In genomic region chr11:45795379-45795778, GRCh38 we compare ENCODE assay signal across 1 cellular context.
TF ChIP-seq lines count a peak whose summit lies in the region.

No MANE protein-coding gene starts in this region.

TF ChIP-seq in HepG2, 621 proteins besides CTCF, POLR2A, EP300 and RAD21:
- peak; percentile 24; the same call in 1 of the 2 replicates for TF ChIP-seq USF2 (IDR thresholded peaks at IDR 0.05; ENCODE audit: low read depth, low read length)
- no peak for TF ChIP-seq USF2 (CRISPR knock-in tag; IDR thresholded peaks at IDR 0.05; ENCODE audit: borderline replicate concordance)
- TF ChIP-seq ARID5B (CRISPR knock-in tag; IDR thresholded peaks at IDR 0.05) = no peak
